ENCODE assay signal across 1 cellular context in the genomic region with DNA sequence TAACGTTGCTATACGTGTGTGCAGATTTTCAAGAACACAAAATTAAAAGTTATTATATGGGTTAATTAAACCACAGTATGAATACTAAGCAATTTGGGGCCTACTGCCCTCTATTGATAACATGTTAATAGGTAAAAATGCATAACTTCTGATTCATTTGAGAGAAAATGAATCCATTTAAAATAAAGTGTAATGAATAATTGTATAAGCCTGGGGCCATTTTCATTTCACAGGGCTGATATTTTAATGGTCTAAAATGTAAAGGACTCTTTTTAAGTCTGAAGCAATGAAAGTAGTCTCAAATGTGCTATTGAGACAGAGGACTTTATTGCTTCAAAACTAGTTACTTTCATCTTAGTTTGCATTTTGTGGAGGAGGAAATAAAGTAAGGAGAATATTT.
TF ChIP-seq lines count a peak whose summit lies in the region.

No MANE protein-coding gene starts in this region.

TF ChIP-seq in A549, 52 proteins besides CTCF, POLR2A, EP300 and RAD21 (continued from another document):
- no peak for TF ChIP-seq HES2 (IDR thresholded peaks at IDR 0.05)
